Comparison of ENCODE assay signal across 1 cellular context in genomic region chr11:68525930-68526329, GRCh38.
TF ChIP-seq lines count a peak whose summit lies in the region.

No MANE protein-coding gene starts in this region.

TF ChIP-seq in IMR-90, 13 proteins besides CTCF, POLR2A, EP300 and RAD21 (continued from another document):
- TF ChIP-seq FOS (IDR thresholded peaks at IDR 0.05; ENCODE audit: low read depth, low read length), result no peak
- TF ChIP-seq NFE2L2 (IDR thresholded peaks at IDR 0.05; ENCODE audit: low read depth, low read length), result no peak
- no peak for TF ChIP-seq RCOR1 (IDR thresholded peaks at IDR 0.05; ENCODE audit: insufficient replicate concordance, low read length)
